In the genomic region with DNA sequence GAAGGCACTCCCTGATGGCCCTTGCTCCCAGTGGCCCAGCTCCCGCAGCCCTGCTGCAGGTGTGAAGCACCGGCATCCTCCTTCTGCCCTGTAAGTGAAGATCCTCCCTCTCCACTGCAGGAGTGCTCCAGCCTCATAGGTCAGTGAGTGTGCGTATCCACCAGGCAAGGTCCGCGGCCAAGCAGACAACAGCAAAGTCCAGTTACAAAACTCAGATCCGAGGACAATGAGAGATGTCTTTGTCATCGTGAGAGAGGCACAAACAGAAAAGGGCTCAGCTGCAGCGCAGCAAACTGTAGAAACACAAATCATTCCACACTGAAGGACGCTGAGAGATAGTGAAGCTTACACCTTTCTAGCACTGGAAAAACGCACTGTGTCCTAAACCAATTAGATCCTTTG, we compare ENCODE assay signal across 12 cellular contexts. TPM values are rescaled to one million over a fixed set of nuclear protein-coding genes. Genes with fewer than 3 reads are reported as not detected.
DNase-seq lines count a peak whose midpoint lies in the region; ATAC-seq, FAIRE-seq and TF ChIP-seq lines count a peak whose summit lies in the region.
"Had no signal": no experiment of that assay in that cellular context is flagged by ENCODE, and none has a peak within 500 bp of the region (broad histone marks: within the 10 kb centered on the region; RNA-seq: fewer than 3 reads in every experiment).

No MANE protein-coding gene starts in this region.

- H3K4me2 ChIP-seq in astrocyte (ENCODE audit: low read length): no peak overlapping the region

- no peaks in the 10 kb centered on the region for H3K27me3 Mint-ChIP-seq in activated T-cell treated with anti-CD3 and anti-CD28 coated beads, Interleukin-2, amount 50 U/mL, for 72 hours (ENCODE audit: low read depth)
- no peaks in the 10 kb centered on the region for H3K27me3 Mint-ChIP-seq in astrocyte (ENCODE audit: low read depth, unreplicated experiment)
- H3K27me3 Mint-ChIP-seq: memory B cell had no signal

- H3K9me3 Mint-ChIP-seq in activated T-cell treated with anti-CD3 and anti-CD28 coated beads, Interleukin-2, amount 50 U/mL, for 72 hours: no peaks in the 10 kb centered on the region
- H3K9me3 Mint-ChIP-seq in astrocyte (ENCODE audit: unreplicated experiment): no peaks in the 10 kb centered on the region
- H3K9me3 Mint-ChIP-seq: memory B cell had no signal

- peaks cover 68% of the 10 kb centered on the region for H3K4me1 ChIP-seq in astrocyte (ENCODE audit: insufficient read depth, low read length)

- peaks cover 12 to 43% of the 10 kb centered on the region in 2 donors for H3K36me3 Mint-ChIP-seq in activated T-cell treated with anti-CD3 and anti-CD28 coated beads, Interleukin-2, amount 50 U/mL, for 72 hours (ENCODE audit: insufficient read depth in 2 of 2)
- H3K36me3 Mint-ChIP-seq in astrocyte (ENCODE audit: low read depth, unreplicated experiment): peaks cover 42% of the 10 kb centered on the region

- no peaks in the 10 kb centered on the region for H3K27me3 ChIP-seq in astrocyte (ENCODE audit: insufficient read depth, low read length)
- H3K27me3 ChIP-seq: suprapubic skin had no signal

- H2AFZ ChIP-seq in astrocyte (ENCODE audit: low read depth, low read length): no peak overlapping the region

- peaks cover 100% of the 10 kb centered on the region for H4K20me1 ChIP-seq in astrocyte (ENCODE audit: insufficient read depth, low read length)

- H3K27ac Mint-ChIP-seq in activated T-cell treated with anti-CD3 and anti-CD28 coated beads, Interleukin-2, amount 50 U/mL, for 72 hours: peak overlapping the region; percentile 91
- H3K27ac Mint-ChIP-seq in astrocyte (ENCODE audit: unreplicated experiment): peak overlapping the region; percentile 98

- H3K4me1 Mint-ChIP-seq in activated T-cell treated with anti-CD3 and anti-CD28 coated beads, Interleukin-2, amount 50 U/mL, for 72 hours (ENCODE audit: low read depth): peaks cover 98% of the 10 kb centered on the region
- H3K4me1 Mint-ChIP-seq in astrocyte (ENCODE audit: low read depth, unreplicated experiment): peaks cover 65% of the 10 kb centered on the region

- DNase-seq in activated T-cell treated with anti-CD3 and anti-CD28 coated beads, Interleukin-2, amount 50 U/mL, for 72 hours: no peak
- no peak for DNase-seq in activated T-cell treated with anti-CD3 and anti-CD28 coated beads, Interleukin-2, amount 50 U/mL, for 1 hour
- DNase-seq in astrocyte (ENCODE audit: low read depth) (no peak), medulla oblongata (ENCODE audit: extremely low spot score) (peak; percentile 89), D341Med (ENCODE audit: low spot score) (no peak)
- no peak for DNase-seq in stimulated activated CD4-positive, alpha-beta T cell treated with anti-CD3 and anti-CD28 coated beads, Interleukin-4, amount 100 ng/mL, for 24 hours
- DNase-seq: NCI-H187 had no signal

- peaks cover 98% of the 10 kb centered on the region for H3K79me2 ChIP-seq in astrocyte (ENCODE audit: insufficient read depth, low read length)

- no peak overlapping the region for H3K4me3 ChIP-seq in astrocyte (ENCODE audit: insufficient read depth, low read depth, low read length)
- H3K4me3 ChIP-seq: suprapubic skin had no signal

- no peak for FAIRE-seq in astrocyte (lab: Jason Lieb, UNC)
- FAIRE-seq: HTR-8/SVneo had no signal

- H3K27ac ChIP-seq in astrocyte (ENCODE audit: low read depth, low read length): peak overlapping the region; percentile 24
- peak overlapping the region; percentile 95 for H3K27ac ChIP-seq in temporal lobe (ENCODE audit: low read depth, low read length)
- H3K27ac ChIP-seq: suprapubic skin had no signal

- H3K9ac ChIP-seq in astrocyte (ENCODE audit: low read length): peak overlapping the region; percentile 42

- no peak for ATAC-seq in activated T-cell treated with anti-CD3 and anti-CD28 coated beads, Interleukin-2, amount 50 U/mL, for 72 hours (replicated peaks in 1 of 2)
- no peak for ATAC-seq in HG02642 (IDR thresholded peaks at IDR 0.05; ENCODE audit: poor library complexity, unreplicated experiment)

- H3K4me3 Mint-ChIP-seq in activated T-cell treated with anti-CD3 and anti-CD28 coated beads, Interleukin-2, amount 50 U/mL, for 72 hours: peak overlapping the region in 1 of 2 donors; percentile 27
- H3K4me3 Mint-ChIP-seq in astrocyte (ENCODE audit: unreplicated experiment): peak overlapping the region; percentile 35
- H3K4me3 Mint-ChIP-seq: memory B cell had no signal

- H3K36me3 ChIP-seq in astrocyte (ENCODE audit: insufficient read depth, low read length): peaks cover 83% of the 10 kb centered on the region

- TF ChIP-seq CTCF in astrocyte (IDR thresholded peaks at IDR 0.05; ENCODE audit: insufficient read depth, low read depth, low read length): no peak

- no peaks in the 10 kb centered on the region for H3K9me3 ChIP-seq in astrocyte (ENCODE audit: insufficient read depth, low read depth, low read length)
- H3K9me3 ChIP-seq: suprapubic skin had no signal

RNA-seq across cellular contexts. Expression of gene MYH9, which starts 46.1 kb away (rescaled TPM):
- 100 to 1,000 TPM; 529 to 662 TPM for total RNA-seq in activated T-cell treated with anti-CD3 and anti-CD28 coated beads, Interleukin-2, amount 50 U/mL, for 72 hours
- total RNA-seq in astrocyte: 2,278 and 2,469 TPM in 2 replicates
- total RNA-seq in temporal lobe: 31.0 TPM

Comparison
In these comparisons a context has a peak if more than half of its experiments do, and no peak if none do; other contexts are left out.
1. RNA of gene MYH9, which starts 46.1 kb away (total RNA-seq): 2,278 to 2,469 TPM in astrocyte and 529 to 662 TPM in activated T-cell treated with anti-CD3 and anti-CD28 coated beads, Interleukin-2, amount 50 U/mL, for 72 hours; 31.0 TPM in temporal lobe (single experiment); every median in the first group is over 10 times any median in the second.